Comparison of ENCODE assay signal across 8 cellular contexts in genomic region chr7:83648464-83649241, GRCh38. TPM values are rescaled to one million over a fixed set of nuclear protein-coding genes. Genes with fewer than 3 reads are reported as not detected.
A peak's percentile ranks its signal among the peaks of the same experiment; 100 is the strongest.
DNase-seq lines count a peak whose midpoint lies in the region; ATAC-seq and TF ChIP-seq lines count a peak whose summit lies in the region.
"Had no signal": no experiment of that assay in that cellular context is flagged by ENCODE, and none has a peak within 500 bp of the region (broad histone marks: within the 10 kb centered on the region; RNA-seq: fewer than 3 reads in every experiment).

Gene SEMA3E (minus strand): TSS chr7:83649139.

- H3K4me1 ChIP-seq in body of pancreas (peaks cover 11% of the 10 kb centered on the region), tibial nerve (peaks cover 0 to 8% (median 0%) of the 10 kb centered on the region in 4 donors), uterus (no peaks in the 10 kb centered on the region)

- intact Hi-C loops in body of pancreas (cut with DNase I) (no loop called here), left colon (cut with DNase I, micrococcal nuclease) (no loop called here), uterus (cut with DNase I; ENCODE audit: low total_unique reads) (no loop called here)

- 4% methylated on average over 25 of the region's 25 CpGs for WGBS in body of pancreas, 2 donors
- 4 to 5% methylated on average over 25 of the region's 25 CpGs for WGBS in tibial nerve, 2 donors

- ATAC-seq in body of pancreas = peak; percentile 47
- ATAC-seq in left colon = peak; percentile 45
- ATAC-seq in HG02623 (IDR thresholded peaks at IDR 0.05; ENCODE audit: unreplicated experiment) = no peak

- no peaks in the 10 kb centered on the region for H3K9me3 ChIP-seq in body of pancreas
- H3K9me3 ChIP-seq in tibial nerve = no peaks in the 10 kb centered on the region
- H3K9me3 ChIP-seq in uterus = no peaks in the 10 kb centered on the region

- H3K36me3 ChIP-seq in body of pancreas (replicated peaks in 1 of 2; ENCODE audit: insufficient read depth in 1 of 2, low read depth in 2 of 2) (no peaks in the 10 kb centered on the region), tibial nerve (no peaks in the 10 kb centered on the region), uterus (no peaks in the 10 kb centered on the region)

- peak; percentile 4 for DNase-seq in HS-27A (ENCODE audit: low read depth)
- peak in 3 of 4 donors; percentile 13 to 59 (median 22) for DNase-seq in body of pancreas
- DNase-seq in left colon = peak; percentile 5 to 31
- DNase-seq in tibial nerve (ENCODE audit: low spot score in 2 of 2) = peak in 1 of 2 donors; percentile 10
- DNase-seq in NCI-H2107 treated with DMSO at 0.1 percent for 48 hours (lab: John Stamatoyannopoulos, UW; ENCODE audit: unreplicated experiment) = no peak
- no peak for DNase-seq in uterus

- TF ChIP-seq EP300 in tibial nerve (IDR thresholded peaks at IDR 0.05) = no peak

- H3K4me3 ChIP-seq in body of pancreas (no peak within 1 kb of the TSS), tibial nerve (peak within 1 kb of the TSS in 3 of 4 donors; percentile 17 to 40 (median 31)), uterus (peak within 1 kb of the TSS in 1 of 2 donors; percentile 2)

- TF ChIP-seq CTCF in body of pancreas (IDR thresholded peaks at IDR 0.05) (no peak), tibial nerve (IDR thresholded peaks at IDR 0.05) (no peak), uterus (IDR thresholded peaks at IDR 0.05) (no peak)

- H3K27ac ChIP-seq in body of pancreas (peak within 1 kb of the TSS in 1 of 4 donors; percentile 40), tibial nerve (no peak within 1 kb of the TSS), uterus (no peak within 1 kb of the TSS)

- TF ChIP-seq POLR2A in body of pancreas (IDR thresholded peaks at IDR 0.05) = no peak
- no peak for TF ChIP-seq POLR2A in tibial nerve (IDR thresholded peaks at IDR 0.05)
- no peak for TF ChIP-seq POLR2A in uterus (IDR thresholded peaks at IDR 0.05)

- peaks cover 0 to 3% of the 10 kb centered on the region in 2 donors for H3K27me3 ChIP-seq in body of pancreas
- H3K27me3 ChIP-seq in tibial nerve = no peaks in the 10 kb centered on the region
- H3K27me3 ChIP-seq in uterus = peaks cover 0 to 6% of the 10 kb centered on the region in 2 donors

RNA-seq across cellular contexts. Expression of gene SEMA3E, which starts in this region (rescaled TPM):
- total RNA-seq in body of pancreas (10 to 100 TPM in 1 of 2 donors, under 1 TPM in 1; under 0.01 to 20.5 TPM), left colon (1 to 10 TPM; 1.4 to 2.2 TPM), tibial nerve (10 to 100 TPM in 1 of 4 donors, 1 to 10 TPM in 2, under 1 TPM in 1; 0.60 to 21.9 (median 2.9) TPM), uterus (10 to 100 TPM in 1 of 4 donors, 1 to 10 TPM in 2, under 1 TPM in 1; 0.77 to 15.8 (median 2.2) TPM)
- total RNA-seq: T-helper 1 cell treated with Interleukin-12 subunit alpha and Interleukin-12 subunit beta and Interleukin-4 antibody, amounts not matched to agents 30 ng/mL and 1 ng/mL, for 36 hours had no signal

Comparison
In these comparisons a context has a peak if more than half of its experiments do, and no peak if none do; other contexts are left out.
1. DNase-seq: peak in HS-27A (single experiment), body of pancreas (3 of 4) and left colon (2 of 2); none in NCI-H2107 treated with DMSO at 0.1 percent for 48 hours (single experiment) and uterus (0 of 2).
2. H3K4me3 ChIP-seq: peak in tibial nerve (3 of 4); none in body of pancreas (0 of 2).